13 cellular contexts compared by ENCODE assay signal in the genomic region with DNA sequence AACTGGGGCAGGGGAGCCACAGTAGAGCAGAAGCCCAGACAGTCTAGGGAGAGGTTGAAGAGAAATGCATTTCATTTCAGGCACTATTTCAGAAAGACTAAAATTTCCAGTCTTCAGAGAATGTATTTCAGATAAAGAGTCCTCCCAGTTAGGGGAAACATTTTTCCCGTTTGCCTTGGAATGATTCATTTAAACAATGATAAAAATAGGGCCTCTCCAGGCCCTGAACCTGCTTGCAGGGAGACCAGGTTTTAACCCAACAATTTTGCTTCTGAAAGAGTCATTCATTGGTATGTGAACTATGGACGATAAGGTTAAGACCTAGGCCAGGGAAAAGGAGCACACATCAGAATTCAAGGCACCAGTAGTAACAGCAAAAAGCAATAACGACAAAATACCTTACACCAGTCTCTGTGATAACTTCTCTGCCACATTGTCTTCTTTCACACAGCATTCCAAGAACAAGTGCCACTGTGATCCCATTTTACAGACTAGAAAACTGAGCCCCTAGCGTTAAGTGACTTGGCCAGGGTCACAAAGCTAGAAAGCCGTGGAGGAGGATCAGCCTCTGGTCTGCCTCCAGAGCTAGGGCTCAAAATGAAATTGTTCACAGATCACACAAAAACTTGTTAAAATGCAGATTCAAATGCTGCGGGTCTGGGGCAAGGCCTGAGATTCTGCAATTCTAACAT.
"Had no signal": no experiment of that assay in that cellular context is flagged by ENCODE, and none has a peak within 500 bp of the region (broad histone marks: within the 10 kb centered on the region; RNA-seq: fewer than 3 reads in every experiment).

No MANE protein-coding gene starts in this region.

- H3K4me3 Mint-ChIP-seq: activated T-cell treated with anti-CD3 and anti-CD28 coated beads, Interleukin-2, amount 50 U/mL, for 72 hours; naive thymus-derived CD8-positive, alpha-beta T cell; type B pancreatic cell had no signal

- H3K27ac ChIP-seq: testis, WERI-Rb-1 had no signal

- H3K4me3 ChIP-seq: testis had no signal

- H3K9me3 Mint-ChIP-seq: naive thymus-derived CD8-positive, alpha-beta T cell; type B pancreatic cell had no signal

- H3K36me3 ChIP-seq: WERI-Rb-1 had no signal

- H3K36me3 Mint-ChIP-seq: naive thymus-derived CD8-positive, alpha-beta T cell; type B pancreatic cell had no signal

- H3K9me3 ChIP-seq: testis had no signal

- DNase-seq: activated CD4-positive, alpha-beta T cell treated with anti-CD3 and anti-CD28 coated beads, Interleukin-2, amount 50 U/mL, for 4 hours; activated effector memory CD4-positive, alpha-beta T cell treated with anti-CD3 and anti-CD28 coated beads, Interleukin-2, amount 50 U/mL, for 16 hours; activated naive CD4-positive, alpha-beta T cell treated with anti-CD3 and anti-CD28 coated beads, Interleukin-2, amount 50 U/mL, for 16 hours; activated T-cell treated with anti-CD3 and anti-CD28 coated beads, Interleukin-2, amount 50 U/mL, for 72 hours; effector CD4-positive, alpha-beta T cell; left cardiac atrium; naive thymus-derived CD8-positive, alpha-beta T cell; stimulated activated CD4-positive, alpha-beta T cell treated with anti-CD3 and anti-CD28 coated beads, Interleukin-15, amount 100 ng/mL, for 24 hours; stimulated activated CD4-positive, alpha-beta T cell treated with anti-CD3 and anti-CD28 coated beads, Interleukin-4, amount 100 ng/mL, for 1 hour; testis; WERI-Rb-1 had no signal

- H3K27me3 ChIP-seq: testis had no signal

- H3K4me1 ChIP-seq: testis had no signal

- H3K27ac Mint-ChIP-seq: activated T-cell treated with anti-CD3 and anti-CD28 coated beads, Interleukin-2, amount 50 U/mL, for 72 hours; naive thymus-derived CD8-positive, alpha-beta T cell; type B pancreatic cell had no signal

- H3K4me1 Mint-ChIP-seq: naive thymus-derived CD8-positive, alpha-beta T cell had no signal

- ATAC-seq: activated T-cell treated with anti-CD3 and anti-CD28 coated beads, Interleukin-2, amount 50 U/mL, for 72 hours; esophagus mucosa; left cardiac atrium; naive thymus-derived CD8-positive, alpha-beta T cell had no signal
